Comparison of ENCODE assay signal across 17 cellular contexts in the genomic region with DNA sequence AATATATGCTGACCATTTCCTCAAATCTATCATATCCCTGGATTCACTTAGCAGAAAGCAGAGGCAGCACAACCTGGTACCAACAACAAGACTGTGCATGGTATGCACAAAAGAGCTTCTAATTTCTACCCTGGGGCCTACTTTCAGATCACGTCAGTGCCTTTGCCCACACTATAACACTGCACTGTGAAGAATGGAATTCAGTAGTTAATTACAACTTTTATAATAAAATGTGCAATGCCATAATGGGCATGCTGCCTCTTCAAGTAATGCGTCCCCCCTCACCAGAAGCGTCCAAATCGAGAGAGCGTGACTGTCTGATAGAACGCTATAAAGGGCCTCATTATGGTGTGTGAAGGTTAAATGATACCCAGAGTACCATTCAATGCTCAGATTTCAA.
DNase-seq lines count a peak whose midpoint lies in the region; ATAC-seq and TF ChIP-seq lines count a peak whose summit lies in the region.
"Had no signal": no experiment of that assay in that cellular context is flagged by ENCODE, and none has a peak within 500 bp of the region (broad histone marks: within the 10 kb centered on the region; RNA-seq: fewer than 3 reads in every experiment).

No MANE protein-coding gene starts in this region.

- peak; percentile 49 for DNase-seq in NCI-H2107 treated with DMSO at 0.1 percent for 48 hours (lab: John Stamatoyannopoulos, UW; ENCODE audit: unreplicated experiment)
- no peak for DNase-seq in NCI-H2107 (lab: John Stamatoyannopoulos, UW)
- DNase-seq in NCI-H1436 treated with DMSO at 0.1 percent for 48 hours (lab: John Stamatoyannopoulos, UW) = peak; percentile 90
- DNase-seq in neural progenitor cell (ENCODE audit: low spot score) = no peak
- DNase-seq in GM19240 (ENCODE audit: insufficient read length, low spot score) = no peak
- no peak for DNase-seq in testis
- DNase-seq: activated CD8-positive, alpha-beta T cell treated with anti-CD3 and anti-CD28 coated beads for 36 hours; activated naive CD4-positive, alpha-beta T cell; amniotic stem cell; COR-L47; head of caudate nucleus; NCI-H2029 treated with DMSO at 0.1 percent for 48 hours; NK-92 treated with Interleukin-12 subunit alpha and Interleukin-12 subunit beta, amount 100 ng/mL, for 24 hours; nucleus accumbens; stimulated activated CD8-positive, alpha-beta memory T cell treated with anti-CD3 and anti-CD28 coated beads, Interleukin-4, amount 100 ng/mL, for 48 hours had no signal

- no peaks in the 10 kb centered on the region for H3K36me3 Mint-ChIP-seq in neural progenitor cell

- H3K4me3 Mint-ChIP-seq in neural progenitor cell = no peak overlapping the region
- H3K4me3 Mint-ChIP-seq: activated CD8-positive, alpha-beta T cell treated with anti-CD3 and anti-CD28 coated beads for 36 hours had no signal

- no peak for TF ChIP-seq CTCF in OCI-LY3 (IDR thresholded peaks at IDR 0.05; ENCODE audit: low read depth, low read length)
- no peak for TF ChIP-seq CTCF in neural progenitor cell (IDR thresholded peaks at IDR 0.05)
- TF ChIP-seq CTCF in testis (IDR thresholded peaks at IDR 0.05) = no peak

- intact Hi-C loops in testis (cut with DNase I; ENCODE audit: low total_unique reads) = no loop called here

- H3K9ac ChIP-seq in OCI-LY3 (ENCODE audit: low read length) = peak overlapping the region; percentile 37
- no peak overlapping the region for H3K9ac ChIP-seq in neural progenitor cell

- no peaks in the 10 kb centered on the region for H3K9me3 Mint-ChIP-seq in neural progenitor cell
- H3K9me3 Mint-ChIP-seq: activated CD8-positive, alpha-beta T cell treated with anti-CD3 and anti-CD28 coated beads for 36 hours had no signal

- H3K4me3 ChIP-seq in OCI-LY3 (ENCODE audit: low read length) = peak overlapping the region; percentile 27
- H3K4me3 ChIP-seq in neural progenitor cell = no peak overlapping the region
- no peak overlapping the region for H3K4me3 ChIP-seq in testis

- TF ChIP-seq POLR2A in testis (IDR thresholded peaks at IDR 0.05) = no peak

- no peaks in the 10 kb centered on the region for H3K9me3 ChIP-seq in OCI-LY3 (ENCODE audit: insufficient read depth, low read length)
- no peaks in the 10 kb centered on the region for H3K9me3 ChIP-seq in neural progenitor cell (ENCODE audit: low read depth)
- no peaks in the 10 kb centered on the region for H3K9me3 ChIP-seq in testis

- H3K27ac Mint-ChIP-seq in neural progenitor cell = peak overlapping the region; percentile 78
- H3K27ac Mint-ChIP-seq: activated CD8-positive, alpha-beta T cell treated with anti-CD3 and anti-CD28 coated beads for 36 hours had no signal

- H3K27ac ChIP-seq in OCI-LY3 (ENCODE audit: low read length) = peak overlapping the region; percentile 91
- no peak overlapping the region for H3K27ac ChIP-seq in neural progenitor cell
- peak overlapping the region in 1 of 2 donors; percentile 78 for H3K27ac ChIP-seq in testis

- H3K27me3 ChIP-seq in OCI-LY3 (ENCODE audit: low read depth, low read length) (no peaks in the 10 kb centered on the region), neural progenitor cell (no peaks in the 10 kb centered on the region), testis (no peaks in the 10 kb centered on the region)

- peaks cover 62% of the 10 kb centered on the region for H3K4me1 Mint-ChIP-seq in neural progenitor cell

- H2AFZ ChIP-seq in OCI-LY3 (ENCODE audit: low read depth, low read length) (peak overlapping the region; percentile 36; the same call in 1 of the 2 replicates), neural progenitor cell (replicated peaks) (no peak overlapping the region)

- 84 to 89% methylated on average over 6 of the region's 6 CpGs for WGBS in testis, 2 donors

- H4K20me1 ChIP-seq in OCI-LY3 (ENCODE audit: insufficient read depth, low read length) (no peaks in the 10 kb centered on the region), neural progenitor cell (ENCODE audit: low read depth) (no peaks in the 10 kb centered on the region)

- no peak for ATAC-seq in HG03571 (IDR thresholded peaks at IDR 0.05; ENCODE audit: unreplicated experiment)
- ATAC-seq: activated CD8-positive, alpha-beta T cell treated with anti-CD3 and anti-CD28 coated beads for 36 hours had no signal

- H3K4me2 ChIP-seq in OCI-LY3 (ENCODE audit: low read length) = peak overlapping the region; percentile 58
- H3K4me2 ChIP-seq in neural progenitor cell = no peak overlapping the region

- H3K27me3 Mint-ChIP-seq in neural progenitor cell (ENCODE audit: insufficient read depth, low read depth) = peaks cover 2% of the 10 kb centered on the region
- H3K27me3 Mint-ChIP-seq: activated CD8-positive, alpha-beta T cell treated with anti-CD3 and anti-CD28 coated beads for 36 hours had no signal

- no peaks in the 10 kb centered on the region for H3K36me3 ChIP-seq in OCI-LY3 (replicated peaks; ENCODE audit: low read depth, low read length)
- no peaks in the 10 kb centered on the region for H3K36me3 ChIP-seq in neural progenitor cell
- H3K36me3 ChIP-seq in testis (ENCODE audit: low read depth, missing control alignments) = no peaks in the 10 kb centered on the region

- no peaks in the 10 kb centered on the region for H3F3A ChIP-seq in neural progenitor cell (ENCODE audit: low read depth)

- H3K79me2 ChIP-seq in OCI-LY3 (ENCODE audit: low read length) (no peaks in the 10 kb centered on the region), neural progenitor cell (ENCODE audit: low read depth) (no peaks in the 10 kb centered on the region)

- peaks cover 61% of the 10 kb centered on the region for H3K4me1 ChIP-seq in OCI-LY3 (ENCODE audit: low read length)
- peaks cover 13% of the 10 kb centered on the region for H3K4me1 ChIP-seq in neural progenitor cell
- H3K4me1 ChIP-seq in testis = peaks cover 14% of the 10 kb centered on the region

Comparison
In these comparisons a context has a peak if more than half of its experiments do, and no peak if none do; other contexts are left out.
1. DNase-seq: peak in NCI-H2107 treated with DMSO at 0.1 percent for 48 hours (single experiment) and NCI-H1436 treated with DMSO at 0.1 percent for 48 hours (single experiment); none in NCI-H2107 (single experiment), neural progenitor cell (single experiment), GM19240 (single experiment) and testis (single experiment).